In the genomic region with DNA sequence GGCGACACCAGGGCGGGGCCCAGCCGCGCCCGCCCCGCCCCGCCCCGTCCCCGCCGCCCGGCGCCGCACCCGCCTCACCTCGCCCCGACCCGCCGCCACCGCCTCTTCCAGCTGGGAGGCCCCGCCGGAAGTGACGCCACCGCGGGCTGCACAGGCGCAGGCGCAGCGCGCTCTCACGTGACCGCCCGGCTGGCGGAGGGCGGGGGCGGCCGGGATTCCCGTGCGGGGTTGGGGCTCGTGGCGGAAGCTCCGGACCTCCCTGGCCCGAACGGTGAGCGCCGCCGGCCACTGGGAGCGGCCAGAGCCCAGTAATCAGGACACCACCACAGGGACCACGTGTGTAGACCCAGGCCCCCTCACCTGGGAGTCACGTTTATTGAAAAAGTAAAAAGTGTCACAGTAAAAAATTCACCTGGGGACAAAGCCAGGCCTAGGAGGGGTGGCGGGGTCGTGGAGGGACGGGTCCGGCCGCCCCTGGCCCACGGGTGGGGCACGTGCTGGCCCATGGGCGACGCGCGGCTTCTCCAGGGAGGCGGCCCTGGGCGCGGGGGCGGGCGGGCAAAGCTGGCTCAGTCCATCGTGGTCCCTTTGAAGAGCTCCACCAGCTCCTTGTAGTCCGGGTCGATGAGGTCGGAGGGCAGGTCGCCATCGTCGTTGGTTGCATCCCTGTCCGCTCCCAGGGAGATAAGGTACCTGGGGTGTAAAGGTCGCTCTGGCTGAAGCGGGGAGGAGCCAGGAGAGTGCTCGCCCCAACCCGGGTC, we compare ENCODE assay signal across 8 cellular contexts. TPM values are rescaled to one million over a fixed set of nuclear protein-coding genes. Genes with fewer than 3 reads are reported as not detected.
DNase-seq lines count a peak whose midpoint lies in the region; ATAC-seq and TF ChIP-seq lines count a peak whose summit lies in the region.

A gene with protein sequence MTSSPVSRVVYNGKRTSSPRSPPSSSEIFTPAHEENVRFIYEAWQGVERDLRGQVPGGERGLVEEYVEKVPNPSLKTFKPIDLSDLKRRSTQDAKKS (minus strand): TSS at position 132 of the 761 bp plus-strand sequence. CDS start 8,785 bp downstream, outside the sequence.

- peak; percentile 72 for ATAC-seq in HG02588 (IDR thresholded peaks at IDR 0.05; ENCODE audit: unreplicated experiment)

- H3K4me1 Mint-ChIP-seq in activated naive CD8-positive, alpha-beta T cell (ENCODE audit: low read depth) = peaks cover 19% of the 10 kb centered on the region
- peaks cover 14% of the 10 kb centered on the region for H3K4me1 Mint-ChIP-seq in glutamatergic neuron (ENCODE audit: low read depth, unreplicated experiment)

- H3K4me2 ChIP-seq in osteoblast (ENCODE audit: insufficient read depth, low read length) = peak within 1 kb of the TSS; percentile 93

- no peaks in the 10 kb centered on the region for H3K27me3 Mint-ChIP-seq in activated naive CD8-positive, alpha-beta T cell
- H3K27me3 Mint-ChIP-seq in glutamatergic neuron (ENCODE audit: unreplicated experiment) = peaks cover 14% of the 10 kb centered on the region

- peaks cover 21% of the 10 kb centered on the region for H3K4me1 ChIP-seq in osteoblast (ENCODE audit: insufficient read depth, low read length)
- H3K4me1 ChIP-seq in testis = peaks cover 12% of the 10 kb centered on the region

- DNase-seq in GM04503 (ENCODE audit: low read depth) (peak; percentile 56), NCI-H1105 treated with DMSO at 0.1 percent for 48 hours (lab: John Stamatoyannopoulos, UW) (peak; percentile 79), SKM-1 treated with dmso at 0.1 percent for 144 hours (lab: John Stamatoyannopoulos, UW; ENCODE audit: unreplicated experiment) (peak; percentile 89), glutamatergic neuron (peak; percentile 98), osteoblast (ENCODE audit: insufficient read length, low spot score, missing footprints) (peak; percentile 100), testis (peak; percentile 93)

- H3K4me3 ChIP-seq in osteoblast (ENCODE audit: insufficient read depth, low read length) (peak within 1 kb of the TSS; percentile 84), testis (peak within 1 kb of the TSS; percentile 84)

- 1% methylated on average over 17 to 65 of the region's 76 CpGs for WGBS in testis, 2 donors

- H3K36me3 ChIP-seq in osteoblast (ENCODE audit: insufficient read depth, low read length) = no peaks in the 10 kb centered on the region
- no peaks in the 10 kb centered on the region for H3K36me3 ChIP-seq in testis (ENCODE audit: low read depth, missing control alignments)

- no peaks in the 10 kb centered on the region for H3K27me3 ChIP-seq in osteoblast (ENCODE audit: insufficient read depth, low read length)
- no peaks in the 10 kb centered on the region for H3K27me3 ChIP-seq in testis

- H3K79me2 ChIP-seq in osteoblast (ENCODE audit: insufficient read depth, low read length) = peaks cover 48% of the 10 kb centered on the region

- H3K9me3 Mint-ChIP-seq in activated naive CD8-positive, alpha-beta T cell (ENCODE audit: low read depth) = no peaks in the 10 kb centered on the region
- H3K9me3 Mint-ChIP-seq in glutamatergic neuron (ENCODE audit: unreplicated experiment) = peaks cover 9% of the 10 kb centered on the region

- H4K20me1 ChIP-seq in osteoblast (ENCODE audit: insufficient read depth, low read length) = peaks cover 23% of the 10 kb centered on the region

- no peaks in the 10 kb centered on the region for H3K9me3 ChIP-seq in osteoblast (ENCODE audit: low read depth, low read length)
- no peaks in the 10 kb centered on the region for H3K9me3 ChIP-seq in testis

- no peaks in the 10 kb centered on the region for H3K36me3 Mint-ChIP-seq in activated naive CD8-positive, alpha-beta T cell
- H3K36me3 Mint-ChIP-seq in glutamatergic neuron (ENCODE audit: unreplicated experiment) = no peaks in the 10 kb centered on the region

- H3K27ac ChIP-seq in osteoblast (ENCODE audit: low read depth, low read length) = peak within 1 kb of the TSS; percentile 82
- H3K27ac ChIP-seq in testis = peak within 1 kb of the TSS; percentile 83 to 86

- no peak for TF ChIP-seq CTCF in glutamatergic neuron (IDR thresholded peaks at IDR 0.05; ENCODE audit: partially characterized antibody, unreplicated experiment)
- TF ChIP-seq CTCF in osteoblast (IDR thresholded peaks at IDR 0.05; ENCODE audit: extremely low read depth, low read depth, low read length) = no peak
- TF ChIP-seq CTCF in testis (IDR thresholded peaks at IDR 0.05) = no peak

- peak within 1 kb of the TSS; percentile 96 for H3K4me3 Mint-ChIP-seq in activated naive CD8-positive, alpha-beta T cell
- H3K4me3 Mint-ChIP-seq in glutamatergic neuron (ENCODE audit: unreplicated experiment) = peak within 1 kb of the TSS; percentile 93

- H2AFZ ChIP-seq in osteoblast (ENCODE audit: low read length) = peak within 1 kb of the TSS; percentile 65

- TF ChIP-seq POLR2A in testis (IDR thresholded peaks at IDR 0.05) = peak; percentile 39

- peak within 1 kb of the TSS; percentile 94 for H3K27ac Mint-ChIP-seq in activated naive CD8-positive, alpha-beta T cell
- H3K27ac Mint-ChIP-seq in glutamatergic neuron (ENCODE audit: unreplicated experiment) = peak within 1 kb of the TSS; percentile 86

- intact Hi-C loops in testis (cut with DNase I; ENCODE audit: low total_unique reads) = no loop called here

RNA-seq across cellular contexts. Expression of the gene that starts here (rescaled TPM):
- total RNA-seq in glutamatergic neuron (ENCODE audit: unreplicated experiment) = 218 TPM
- total RNA-seq in osteoblast = 136 and 163 TPM in 2 replicates
- 100 to 1,000 TPM; 160 to 181 TPM for total RNA-seq in testis
- polyA plus RNA-seq in testis (ENCODE audit: insufficient read depth, low read depth, low replicate concordance) = 206 TPM

Comparison
In these comparisons a context has a peak if more than half of its experiments do, and no peak if none do; other contexts are left out.
1. Peak in every context shown above with its lines: DNase-seq, ATAC-seq, H3K4me3 ChIP-seq and H3K27ac ChIP-seq.